Comparison of ENCODE assay signal across 12 cellular contexts in the genomic region with DNA sequence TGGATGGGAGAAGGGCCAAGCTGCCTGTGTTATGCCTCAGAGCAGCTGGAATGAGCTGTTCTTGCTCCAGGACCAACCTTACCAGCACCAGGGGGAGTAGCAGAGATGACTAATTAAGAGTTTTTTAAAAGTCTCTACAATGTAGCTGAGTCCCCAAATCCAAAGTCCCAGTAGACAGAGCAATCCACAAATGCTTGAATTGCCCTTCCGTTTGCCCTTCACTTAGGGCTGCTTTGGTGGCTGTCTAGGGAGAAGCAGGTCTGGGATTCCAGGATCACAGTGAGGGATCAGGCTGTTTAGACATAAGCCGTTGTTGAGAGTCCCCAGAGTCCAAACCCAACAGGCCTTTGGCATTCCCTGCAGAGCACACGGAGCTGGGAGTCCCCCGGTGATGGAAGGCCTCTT.
DNase-seq lines count a peak whose midpoint lies in the region; ATAC-seq and TF ChIP-seq lines count a peak whose summit lies in the region.
"Had no signal": no experiment of that assay in that cellular context is flagged by ENCODE, and none has a peak within 500 bp of the region (broad histone marks: within the 10 kb centered on the region; RNA-seq: fewer than 3 reads in every experiment).

No MANE protein-coding gene starts in this region.

- no peak for TF ChIP-seq CTCF in RWPE2 (IDR thresholded peaks at IDR 0.05; ENCODE audit: poor library complexity, severe bottlenecking)
- peak; percentile 29 for TF ChIP-seq CTCF in epithelial cell of esophagus (IDR thresholded peaks at IDR 0.05; ENCODE audit: insufficient read depth, low read depth, low read length, missing control alignments)
- no peak for TF ChIP-seq CTCF in nephron progenitor cell (IDR thresholded peaks at IDR 0.05)

- H3K27ac Mint-ChIP-seq in nephron progenitor cell, result peak overlapping the region; percentile 44

- no peak overlapping the region for H3K4me3 Mint-ChIP-seq in nephron progenitor cell

- no peaks in the 10 kb centered on the region for H3K36me3 ChIP-seq in RWPE2 (ENCODE audit: low read depth)

- H3K4me3 ChIP-seq in RWPE2 (ENCODE audit: severe bottlenecking) (no peak overlapping the region), epithelial cell of esophagus (ENCODE audit: low read length) (no peak overlapping the region)

- H3K4me1 Mint-ChIP-seq in nephron progenitor cell, result peaks cover 40% of the 10 kb centered on the region

- DNase-seq in EL, result peak; percentile 61
- no peak for DNase-seq in RWPE2 (ENCODE audit: low spot score)
- DNase-seq in epithelial cell of esophagus (ENCODE audit: low read depth), result peak; percentile 67
- DNase-seq in nephron progenitor cell, result no peak
- DNase-seq in NCI-H748 (lab: John Stamatoyannopoulos, UW; ENCODE audit: unreplicated experiment), result no peak
- DNase-seq in activated CD4-positive, alpha-beta T cell treated with anti-CD3 and anti-CD28 coated beads for 1 hour, result no peak
- DNase-seq: activated CD8-positive, alpha-beta memory T cell treated with anti-CD3 and anti-CD28 coated beads, Interleukin-2, amount 50 U/mL, for 4 hours; aorta; NCI-H1105; NK-92 treated with Interleukin-12 subunit alpha and Interleukin-12 subunit beta, amount 100 ng/mL, for 24 hours had no signal

- H3K27me3 Mint-ChIP-seq in nephron progenitor cell (ENCODE audit: low read depth, poor library complexity), result peaks cover 10% of the 10 kb centered on the region

- ATAC-seq in RWPE2 (ENCODE audit: low read depth) (0 out of 3 replicates have a peak, but pooled peaks have one; percentile 26), HG03439 (IDR thresholded peaks at IDR 0.05; ENCODE audit: unreplicated experiment) (no peak), HG02852 (IDR thresholded peaks at IDR 0.05; ENCODE audit: unreplicated experiment) (no peak)

- no peak overlapping the region for H3K27ac ChIP-seq in RWPE2 (ENCODE audit: poor library complexity, severe bottlenecking)

- no peaks in the 10 kb centered on the region for H3K9me3 ChIP-seq in RWPE2 (ENCODE audit: severe bottlenecking)

- H3K4me1 ChIP-seq in RWPE2 (ENCODE audit: insufficient read depth, poor library complexity, severe bottlenecking), result peaks cover 12% of the 10 kb centered on the region

- H3K9me3 Mint-ChIP-seq in nephron progenitor cell, result no peaks in the 10 kb centered on the region

- no peaks in the 10 kb centered on the region for H3K36me3 Mint-ChIP-seq in nephron progenitor cell (ENCODE audit: low read depth)

- no peaks in the 10 kb centered on the region for H3K27me3 ChIP-seq in RWPE2 (ENCODE audit: insufficient read depth, poor library complexity, severe bottlenecking)

Comparison
In these comparisons a context has a peak if more than half of its experiments do, and no peak if none do; other contexts are left out.
1. DNase-seq: peak in EL (single experiment) and epithelial cell of esophagus (single experiment); none in RWPE2 (single experiment), nephron progenitor cell (single experiment), NCI-H748 (single experiment) and activated CD4-positive, alpha-beta T cell treated with anti-CD3 and anti-CD28 coated beads for 1 hour (single experiment).